ENCODE assay signal across 16 cellular contexts in genomic region chr20:14583413-14583812, GRCh38.
DNase-seq lines count a peak whose midpoint lies in the region; ATAC-seq and TF ChIP-seq lines count a peak whose summit lies in the region.
"Had no signal": no experiment of that assay in that cellular context is flagged by ENCODE, and none has a peak within 500 bp of the region (broad histone marks: within the 10 kb centered on the region; RNA-seq: fewer than 3 reads in every experiment).

No MANE protein-coding gene starts in this region.

- peak; percentile 22 for DNase-seq in DMS153 treated with DMSO at 0.1 percent for 48 hours (lab: John Stamatoyannopoulos, UW; ENCODE audit: unreplicated experiment)
- peak; percentile 61 for DNase-seq in HT1080 (ENCODE audit: low read depth)
- DNase-seq in NCI-H69 (lab: John Stamatoyannopoulos, UW): peak; percentile 96
- peak; percentile 35 for DNase-seq in fibroblast of mammary gland (ENCODE audit: low read depth)
- no peak for DNase-seq in mesothelial cell of epicardium (ENCODE audit: low spot score in 2 of 2, unreplicated experiment in 2 of 2)
- DNase-seq in coronary artery (ENCODE audit: low spot score): no peak
- DNase-seq in DMS 273 treated with DMSO at 0.1 percent for 48 hours (lab: John Stamatoyannopoulos, UW): no peak
- DNase-seq: activated CD4-positive, alpha-beta T cell treated with anti-CD3 and anti-CD28 coated beads, Interleukin-2, amount 10 ng/mL, durations not matched to agents 7 days and 5 days; activated naive CD8-positive, alpha-beta T cell treated with anti-CD3 and anti-CD28 coated beads for 36 hours; hypothalamus; NCI-H1694 treated with DMSO at 0.1 percent for 48 hours; thyroid gland had no signal

- no peak overlapping the region for H3K27ac Mint-ChIP-seq in mesothelial cell of epicardium
- H3K27ac Mint-ChIP-seq: activated CD4-positive, alpha-beta T cell treated with anti-CD3 and anti-CD28 coated beads, Interleukin-2, amount 10 ng/mL, durations not matched to agents 7 days and 5 days; activated naive CD8-positive, alpha-beta T cell treated with anti-CD3 and anti-CD28 coated beads for 36 hours; CD14-positive monocyte had no signal

- H3K4me1 Mint-ChIP-seq in mesothelial cell of epicardium: peaks cover 25% of the 10 kb centered on the region
- H3K4me1 Mint-ChIP-seq: activated CD4-positive, alpha-beta T cell treated with anti-CD3 and anti-CD28 coated beads, Interleukin-2, amount 10 ng/mL, durations not matched to agents 7 days and 5 days; activated naive CD8-positive, alpha-beta T cell treated with anti-CD3 and anti-CD28 coated beads for 36 hours; CD14-positive monocyte had no signal

- peaks cover 6% of the 10 kb centered on the region for H3K9me3 Mint-ChIP-seq in mesothelial cell of epicardium

- no peak overlapping the region for H3K27ac ChIP-seq in coronary artery
- H3K27ac ChIP-seq: SJCRH30, thyroid gland had no signal

- H3K4me3 ChIP-seq in fibroblast of mammary gland (ENCODE audit: control insufficient read depth, low read depth, low read length) (no peak overlapping the region), coronary artery (no peak overlapping the region)
- H3K4me3 ChIP-seq: SJCRH30, thyroid gland had no signal

- H3K27me3 Mint-ChIP-seq in mesothelial cell of epicardium (ENCODE audit: low read depth): no peaks in the 10 kb centered on the region
- H3K27me3 Mint-ChIP-seq: activated CD4-positive, alpha-beta T cell treated with anti-CD3 and anti-CD28 coated beads, Interleukin-2, amount 10 ng/mL, durations not matched to agents 7 days and 5 days; activated naive CD8-positive, alpha-beta T cell treated with anti-CD3 and anti-CD28 coated beads for 36 hours had no signal

- no peak overlapping the region for H3K4me3 Mint-ChIP-seq in mesothelial cell of epicardium
- H3K4me3 Mint-ChIP-seq: activated CD4-positive, alpha-beta T cell treated with anti-CD3 and anti-CD28 coated beads, Interleukin-2, amount 10 ng/mL, durations not matched to agents 7 days and 5 days; activated naive CD8-positive, alpha-beta T cell treated with anti-CD3 and anti-CD28 coated beads for 36 hours; CD14-positive monocyte had no signal

- no peak for TF ChIP-seq CTCF in fibroblast of mammary gland (conservative IDR thresholded peaks at IDR 0.05; ENCODE audit: control insufficient read depth, insufficient read depth, low read depth, low read length)
- no peak for TF ChIP-seq CTCF in mesothelial cell of epicardium (IDR thresholded peaks at IDR 0.05; ENCODE audit: unreplicated experiment)
- TF ChIP-seq CTCF in coronary artery (IDR thresholded peaks at IDR 0.05): no peak

- no peak for ATAC-seq in GM21367 (IDR thresholded peaks at IDR 0.05; ENCODE audit: unreplicated experiment)
- ATAC-seq: HepG2 had no signal

- peaks cover 1% of the 10 kb centered on the region for H3K36me3 Mint-ChIP-seq in mesothelial cell of epicardium
- H3K36me3 Mint-ChIP-seq: activated naive CD8-positive, alpha-beta T cell treated with anti-CD3 and anti-CD28 coated beads for 36 hours; CD14-positive monocyte had no signal

Comparison
In these comparisons a context has a peak if more than half of its experiments do, and no peak if none do; other contexts are left out.
1. DNase-seq: peak in DMS153 treated with DMSO at 0.1 percent for 48 hours (single experiment), HT1080 (single experiment), NCI-H69 (single experiment) and fibroblast of mammary gland (single experiment); none in mesothelial cell of epicardium (0 of 2), coronary artery (single experiment) and DMS 273 treated with DMSO at 0.1 percent for 48 hours (single experiment).